8 cellular contexts compared by ENCODE assay signal in the genomic region with DNA sequence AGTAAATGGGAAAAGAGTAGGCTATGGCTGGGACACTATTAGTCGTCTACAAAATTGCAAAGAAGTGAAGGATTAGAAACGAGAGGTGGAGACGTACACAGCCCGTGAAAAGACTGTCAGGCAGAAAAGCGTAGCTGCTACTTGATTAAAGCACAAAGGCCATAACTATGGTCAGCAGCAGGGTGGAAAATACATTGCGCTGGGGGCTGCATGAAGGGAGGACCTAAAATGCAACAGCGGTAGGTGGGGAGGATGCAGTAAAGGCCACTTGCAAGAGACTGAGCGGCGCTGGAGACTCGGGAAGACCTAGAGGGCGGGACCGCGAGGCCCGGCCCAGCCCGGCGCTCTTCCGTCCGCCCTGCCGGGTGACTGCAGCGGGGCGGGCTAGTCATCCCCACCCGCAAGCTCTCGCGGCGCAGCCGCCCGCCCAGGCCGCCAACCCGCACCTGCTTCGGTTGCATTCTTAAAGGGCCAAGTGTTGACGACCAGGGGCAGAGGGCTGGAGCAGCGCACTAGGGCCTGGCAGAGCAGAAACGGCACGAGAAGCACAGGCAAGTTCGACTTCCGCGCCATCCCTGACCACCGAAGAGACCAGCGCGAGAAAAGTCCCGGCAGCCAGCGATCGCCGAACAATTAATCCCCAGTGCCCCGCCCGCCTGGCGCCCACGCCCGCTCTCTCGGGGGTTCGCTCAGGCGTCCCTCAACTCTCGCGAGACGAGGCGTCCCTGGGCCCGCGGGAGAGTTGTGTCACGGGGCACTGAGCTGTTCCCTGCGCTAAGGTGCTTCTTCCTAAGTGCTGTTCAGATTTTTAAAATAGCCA. TPM values are rescaled to one million over a fixed set of nuclear protein-coding genes. Genes with fewer than 3 reads are reported as not detected.
DNase-seq lines count a peak whose midpoint lies in the region; ATAC-seq and TF ChIP-seq lines count a peak whose summit lies in the region.

A gene (minus strand): TSS at position 635 of the 820 bp plus-strand sequence. CDS start 62 bp downstream, at position 573.

- H3K27ac Mint-ChIP-seq in endodermal cell, result peak within 1 kb of the TSS; percentile 98

- no peaks in the 10 kb centered on the region for H3K27me3 Mint-ChIP-seq in endodermal cell (ENCODE audit: insufficient read depth)

- H3K9me3 Mint-ChIP-seq in endodermal cell, result no peaks in the 10 kb centered on the region

- H3K36me3 ChIP-seq in NT2/D1 (ENCODE audit: insufficient read depth, insufficient read length, low read length), result no peaks in the 10 kb centered on the region
- no peaks in the 10 kb centered on the region for H3K36me3 ChIP-seq in endodermal cell (ENCODE audit: control insufficient read depth, insufficient read depth, low read length)

- H3K27ac ChIP-seq in endodermal cell (ENCODE audit: low read depth, low read length), result peak within 1 kb of the TSS; percentile 93

- H3K4me1 Mint-ChIP-seq in endodermal cell, result peaks cover 22% of the 10 kb centered on the region

- DNase-seq in COLO668 (lab: John Stamatoyannopoulos, UW; ENCODE audit: unreplicated experiment) (peak; percentile 95), HS-5 (ENCODE audit: low read depth) (peak; percentile 64), NT2/D1 (ENCODE audit: low read depth, low spot score) (peak; percentile 79), endodermal cell (peak; percentile 96), mesenteric fat pad (ENCODE audit: low spot score) (peak; percentile 99)
- DNase-seq in activated CD8-positive, alpha-beta memory T cell treated with anti-CD3 and anti-CD28 coated beads, Interleukin-2, amount 50 U/mL, for 1 hour (ENCODE audit: extremely low read depth), result peak; percentile 87
- DNase-seq in stimulated activated CD8-positive, alpha-beta memory T cell treated with anti-CD3 and anti-CD28 coated beads, Interleukin-15, amount 100 ng/mL, for 24 hours (ENCODE audit: low read depth), result peak; percentile 87

- H3K9me3 ChIP-seq in NT2/D1 (ENCODE audit: insufficient read depth, low read length) (no peaks in the 10 kb centered on the region), endodermal cell (ENCODE audit: control insufficient read depth, low read length) (no peaks in the 10 kb centered on the region)

- H3K27me3 ChIP-seq in NT2/D1 (ENCODE audit: insufficient read depth, insufficient read length) (no peaks in the 10 kb centered on the region), endodermal cell (ENCODE audit: control insufficient read depth, insufficient read depth, low read length, poor library complexity, severe bottlenecking) (no peaks in the 10 kb centered on the region)

- H3K4me1 ChIP-seq in NT2/D1 (ENCODE audit: insufficient read depth, insufficient read length), result no peaks in the 10 kb centered on the region
- peaks cover 3% of the 10 kb centered on the region for H3K4me1 ChIP-seq in endodermal cell (ENCODE audit: control insufficient read depth, insufficient read depth, low read length)

- peak within 1 kb of the TSS; percentile 82 for H3K9ac ChIP-seq in NT2/D1 (ENCODE audit: insufficient read length, low read depth)
- H3K9ac ChIP-seq in endodermal cell (ENCODE audit: extremely low read depth, low read length, poor library complexity, severe bottlenecking), result peak within 1 kb of the TSS; percentile 77

- no peak for TF ChIP-seq CTCF in endodermal cell (conservative IDR thresholded peaks at IDR 0.05)

- peak; percentile 90 for ATAC-seq in GM19468 (IDR thresholded peaks at IDR 0.05; ENCODE audit: extremely low read depth, unreplicated experiment)

- WGBS in endodermal cell (ENCODE audit: insufficient coverage in 1 of 2, insufficient read length in 1 of 2), 2 experiments, result 3 to 6% methylated on average over 21 to 60 of the region's 60 CpGs

- peak within 1 kb of the TSS; percentile 65 for H3K4me3 ChIP-seq in NT2/D1 (ENCODE audit: insufficient read length, low read depth)
- peak within 1 kb of the TSS; percentile 87 for H3K4me3 ChIP-seq in endodermal cell (ENCODE audit: low read length)

- H3K36me3 Mint-ChIP-seq in endodermal cell (ENCODE audit: low read depth), result peaks cover 14% of the 10 kb centered on the region

- H3K4me3 Mint-ChIP-seq in endodermal cell, result peak within 1 kb of the TSS; percentile 70

RNA-seq across cellular contexts. Expression of the gene that starts here (rescaled TPM):
- total RNA-seq in endodermal cell (10 to 100 TPM; 10.9 to 15.8 TPM), mesenteric fat pad (10.0 TPM)
- polyA plus RNA-seq in endodermal cell (2013, experiment 1 of 2), result 9.0 TPM
- polyA plus RNA-seq in endodermal cell (2013, experiment 2 of 2), result 9.8 TPM

Comparison
In these comparisons a context has a peak if more than half of its experiments do, and no peak if none do; other contexts are left out.
1. Peak in every context shown above with its lines: DNase-seq, ATAC-seq, H3K4me3 ChIP-seq and H3K27ac ChIP-seq.